In genomic region chr6:12356983-12357972, GRCh38 we compare ENCODE assay signal across 1 cellular context.
A peak's percentile ranks its signal among the peaks of the same experiment; 100 is the strongest.
TF ChIP-seq lines count a peak whose summit lies in the region.

No MANE protein-coding gene starts in this region.

TF ChIP-seq in GM12878, 131 proteins besides CTCF, POLR2A, EP300 and RAD21 (continued from another document):
- peak; percentile 67 for TF ChIP-seq SKIL (IDR thresholded peaks at IDR 0.05; ENCODE audit: low read depth, poor library complexity, severe bottlenecking)
